In the genomic region with DNA sequence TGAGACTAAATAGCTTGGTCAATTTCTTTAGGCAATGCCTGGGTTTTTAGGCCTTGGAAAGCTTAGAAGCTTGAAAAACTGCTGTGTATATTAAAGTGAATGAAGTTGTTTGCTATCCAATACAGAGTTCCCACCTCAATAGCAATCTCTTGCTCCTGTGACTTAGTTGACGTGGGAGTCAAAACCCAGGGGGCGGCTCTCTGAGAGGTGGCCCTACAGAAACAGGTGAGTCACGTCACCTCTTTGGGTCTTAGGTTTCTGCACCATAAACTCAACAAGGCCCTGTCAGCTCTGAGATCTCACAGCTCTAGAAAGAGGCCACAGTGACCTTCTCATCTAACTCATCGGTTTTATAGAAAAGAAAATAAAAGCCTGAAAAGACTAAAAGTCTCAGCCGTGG, we compare ENCODE assay signal across 13 cellular contexts.
"Had no signal": no experiment of that assay in that cellular context is flagged by ENCODE, and none has a peak within 500 bp of the region (broad histone marks: within the 10 kb centered on the region; RNA-seq: fewer than 3 reads in every experiment).

No MANE protein-coding gene starts in this region.

- H3K4me3 ChIP-seq: psoas muscle had no signal

- H3K4me1 Mint-ChIP-seq: central memory CD8-positive, alpha-beta T cell; naive thymus-derived CD4-positive, alpha-beta T cell had no signal

- H3K4me3 Mint-ChIP-seq: central memory CD8-positive, alpha-beta T cell; naive thymus-derived CD4-positive, alpha-beta T cell had no signal

- ATAC-seq: esophagus mucosa; left colon; naive thymus-derived CD4-positive, alpha-beta T cell; psoas muscle had no signal

- H3K27me3 Mint-ChIP-seq: naive thymus-derived CD4-positive, alpha-beta T cell had no signal

- H3K4me1 ChIP-seq: psoas muscle had no signal

- H3K27me3 ChIP-seq: neutrophil had no signal

- H3K36me3 ChIP-seq: neutrophil had no signal

- H3K9me3 Mint-ChIP-seq: central memory CD8-positive, alpha-beta T cell; naive thymus-derived CD4-positive, alpha-beta T cell had no signal

- DNase-seq: effector CD8-positive, alpha-beta T cell; left colon; mammary epithelial cell; naive thymus-derived CD4-positive, alpha-beta T cell; psoas muscle; small intestine; stimulated activated CD4-positive, alpha-beta T cell treated with anti-CD3 and anti-CD28 coated beads, Interleukin-12 subunit alpha, Interleukin-12 subunit beta, amount 100 ng/mL, for 4 hours; stimulated activated CD4-positive, alpha-beta T cell treated with anti-CD3 and anti-CD28 coated beads, Interleukin-2, amount 100 ng/mL, for 48 hours; stimulated activated naive CD4-positive, alpha-beta T cell treated with Interleukin-2 at 50 U/mL for 16 hours; trophoblast cell had no signal

- H3K27ac Mint-ChIP-seq: naive thymus-derived CD4-positive, alpha-beta T cell had no signal

- H3K27ac ChIP-seq: neutrophil, psoas muscle had no signal
